Comparison of ENCODE assay signal across 14 cellular contexts in the genomic region with DNA sequence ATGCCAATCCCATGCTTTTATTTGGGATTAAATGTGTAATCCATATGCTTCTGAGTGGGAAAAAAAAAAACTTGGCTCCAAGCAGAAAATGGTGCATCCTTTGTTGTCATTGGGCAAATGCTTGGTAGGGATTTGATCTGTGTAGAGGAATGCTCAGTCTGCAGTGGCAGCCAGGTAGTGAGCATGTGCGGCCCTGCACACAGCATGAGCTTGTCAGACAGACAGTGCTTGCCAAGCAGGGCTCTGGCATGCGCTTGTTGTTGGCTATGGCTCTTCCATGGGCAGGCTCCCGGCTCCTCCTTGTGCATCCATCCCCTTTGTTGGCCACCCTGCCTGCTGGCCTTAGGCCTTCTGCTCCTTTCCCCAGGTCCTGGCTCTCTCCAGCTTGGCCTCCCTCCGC.
"Had no signal": no experiment of that assay in that cellular context is flagged by ENCODE, and none has a peak within 500 bp of the region (broad histone marks: within the 10 kb centered on the region; RNA-seq: fewer than 3 reads in every experiment).

No MANE protein-coding gene starts in this region.

- H3K4me3 ChIP-seq: breast epithelium, lower lobe of right lung, testis had no signal

- H3K4me3 Mint-ChIP-seq: activated CD4-positive, alpha-beta memory T cell treated with anti-CD3 and anti-CD28 coated beads for 36 hours; activated naive CD8-positive, alpha-beta T cell treated with anti-CD3 and anti-CD28 coated beads, Interleukin-2, amount 10 ng/mL, durations not matched to agents 7 days and 5 days; activated T-cell treated with anti-CD3 and anti-CD28 coated beads, Interleukin-2, amount 50 U/mL, for 72 hours; naive thymus-derived CD4-positive, alpha-beta T cell had no signal

- H3K27ac ChIP-seq: breast epithelium, lower lobe of right lung, neutrophil, testis had no signal

- H3K4me1 ChIP-seq: breast epithelium, lower lobe of right lung, testis had no signal

- ATAC-seq: activated T-cell treated with anti-CD3 and anti-CD28 coated beads, Interleukin-2, amount 50 U/mL, for 72 hours; lower lobe of right lung; naive thymus-derived CD4-positive, alpha-beta T cell; stimulated activated naive CD8-positive, alpha-beta T cell treated with anti-CD3 and anti-CD28 coated beads, Interleukin-15, Interleukin-2, amounts not matched to agents 100 U/mL and 50 U/mL, for 24 hours had no signal

- H3K27me3 Mint-ChIP-seq: activated CD4-positive, alpha-beta memory T cell treated with anti-CD3 and anti-CD28 coated beads for 36 hours; activated naive CD8-positive, alpha-beta T cell treated with anti-CD3 and anti-CD28 coated beads, Interleukin-2, amount 10 ng/mL, durations not matched to agents 7 days and 5 days; naive thymus-derived CD4-positive, alpha-beta T cell had no signal

- H3K9me3 Mint-ChIP-seq: activated CD4-positive, alpha-beta memory T cell treated with anti-CD3 and anti-CD28 coated beads for 36 hours; activated naive CD8-positive, alpha-beta T cell treated with anti-CD3 and anti-CD28 coated beads, Interleukin-2, amount 10 ng/mL, durations not matched to agents 7 days and 5 days; activated T-cell treated with anti-CD3 and anti-CD28 coated beads, Interleukin-2, amount 50 U/mL, for 72 hours; naive thymus-derived CD4-positive, alpha-beta T cell had no signal

- DNase-seq: activated CD4-positive, alpha-beta memory T cell treated with anti-CD3 and anti-CD28 coated beads for 36 hours; activated CD4-positive, alpha-beta T cell treated with anti-CD3 and anti-CD28 coated beads for 1 hour; activated naive CD8-positive, alpha-beta T cell treated with anti-CD3 and anti-CD28 coated beads, Interleukin-2, amount 10 ng/mL, durations not matched to agents 7 days and 5 days; activated T-cell treated with anti-CD3 and anti-CD28 coated beads, Interleukin-2, amount 50 U/mL, for 72 hours; effector CD4-positive, alpha-beta T cell; lower lobe of right lung; naive thymus-derived CD4-positive, alpha-beta T cell; stimulated activated CD4-positive, alpha-beta T cell treated with anti-CD3 and anti-CD28 coated beads, Interleukin-4, amount 100 ng/mL, for 1 hour; stimulated activated CD8-positive, alpha-beta memory T cell treated with anti-CD3 and anti-CD28 coated beads, Interleukin-4, amount 100 ng/mL, for 48 hours; stimulated activated naive CD8-positive, alpha-beta T cell treated with anti-CD3 and anti-CD28 coated beads, Interleukin-15, Interleukin-2, amounts not matched to agents 100 U/mL and 50 U/mL, for 24 hours; T-helper 9 cell; testis had no signal

- H3K36me3 ChIP-seq: breast epithelium, lower lobe of right lung, neutrophil had no signal

- H3K9me3 ChIP-seq: breast epithelium, lower lobe of right lung, neutrophil, testis had no signal

- H3K27me3 ChIP-seq: neutrophil, testis had no signal

- H3K27ac Mint-ChIP-seq: activated CD4-positive, alpha-beta memory T cell treated with anti-CD3 and anti-CD28 coated beads for 36 hours; activated naive CD8-positive, alpha-beta T cell treated with anti-CD3 and anti-CD28 coated beads, Interleukin-2, amount 10 ng/mL, durations not matched to agents 7 days and 5 days; activated T-cell treated with anti-CD3 and anti-CD28 coated beads, Interleukin-2, amount 50 U/mL, for 72 hours; naive thymus-derived CD4-positive, alpha-beta T cell had no signal
